In genomic region chr16:68739964-68740627, GRCh38 we compare ENCODE assay signal across 1 cellular context.
TF ChIP-seq lines count a peak whose summit lies in the region.

No MANE protein-coding gene starts in this region.

TF ChIP-seq in HepG2, 621 proteins besides CTCF, POLR2A, EP300 and RAD21 (continued from another document and continues in another):
- TF ChIP-seq GLI4 (CRISPR knock-in tag; IDR thresholded peaks at IDR 0.05; ENCODE audit: borderline replicate concordance), result 0 out of 2 replicates have a peak, but pooled peaks have one; percentile 48
- peak; percentile 53; the same call in 1 of the 2 replicates for TF ChIP-seq HNF4G (IDR thresholded peaks at IDR 0.05; ENCODE audit: borderline replicate concordance, low read depth, low read length)
- peak; percentile 41; the same call in 1 of the 2 replicates for TF ChIP-seq HNF4G (CRISPR knock-in tag; IDR thresholded peaks at IDR 0.05; ENCODE audit: borderline replicate concordance, low read depth)
- no peak for TF ChIP-seq TCF7 (IDR thresholded peaks at IDR 0.05; ENCODE audit: low read depth)
- TF ChIP-seq NR2C2 (CRISPR knock-in tag; IDR thresholded peaks at IDR 0.05; ENCODE audit: borderline replicate concordance), result peak; percentile 47; the same call in 1 of the 2 replicates
- TF ChIP-seq LBX2 (CRISPR knock-in tag; IDR thresholded peaks at IDR 0.05; ENCODE audit: borderline replicate concordance), result no peak
- TF ChIP-seq PHF5A (CRISPR knock-in tag; IDR thresholded peaks at IDR 0.05; ENCODE audit: low read depth, unreplicated experiment), result no peak
- 0 out of 2 replicates have a peak, but pooled peaks have one; percentile 39 for TF ChIP-seq ZFP36L2 (CRISPR knock-in tag; IDR thresholded peaks at IDR 0.05)
- no peak for TF ChIP-seq ZNF441 (CRISPR knock-in tag; IDR thresholded peaks at IDR 0.05; ENCODE audit: borderline replicate concordance)
- TF ChIP-seq SIN3A (IDR thresholded peaks at IDR 0.05; ENCODE audit: borderline replicate concordance, low read depth, low read length), result no peak
- TF ChIP-seq ZNF709 (CRISPR knock-in tag; IDR thresholded peaks at IDR 0.05), result no peak
- 0 out of 2 replicates have a peak, but pooled peaks have one; percentile 26 for TF ChIP-seq SATB2 (CRISPR knock-in tag; IDR thresholded peaks at IDR 0.05)
- peak; percentile 68 for TF ChIP-seq ZNF143 (CRISPR knock-in tag; IDR thresholded peaks at IDR 0.05)
- no peak for TF ChIP-seq SKI (IDR thresholded peaks at IDR 0.05; ENCODE audit: partially characterized antibody)
- TF ChIP-seq AFF4 (CRISPR knock-in tag; IDR thresholded peaks at IDR 0.05), result no peak
- TF ChIP-seq KDM2A (CRISPR knock-in tag; IDR thresholded peaks at IDR 0.05; ENCODE audit: borderline replicate concordance, low read depth), result no peak
- TF ChIP-seq ZNF704 (CRISPR knock-in tag; IDR thresholded peaks at IDR 0.05; ENCODE audit: borderline replicate concordance), result no peak
- TF ChIP-seq PAXIP1 (CRISPR knock-in tag; conservative IDR thresholded peaks at IDR 0.05), result peak; percentile 87
- TF ChIP-seq ZNF609 (CRISPR knock-in tag; IDR thresholded peaks at IDR 0.05; ENCODE audit: borderline replicate concordance), result peak; percentile 52; the same call in 1 of the 2 replicates
- TF ChIP-seq PITX1 (CRISPR knock-in tag; IDR thresholded peaks at IDR 0.05), result peak; percentile 56; the same call in 1 of the 2 replicates
- no peak for TF ChIP-seq ZFP62 (CRISPR knock-in tag; IDR thresholded peaks at IDR 0.05)
- TF ChIP-seq KDM5B (CRISPR knock-in tag; IDR thresholded peaks at IDR 0.05; ENCODE audit: borderline replicate concordance), result no peak
- TF ChIP-seq ZNF781 (CRISPR knock-in tag; IDR thresholded peaks at IDR 0.05; ENCODE audit: borderline replicate concordance, not compliant biosample characterization), result peak; percentile 29
- peak; percentile 57; the same call in 1 of the 2 replicates for TF ChIP-seq JUN (CRISPR knock-in tag; IDR thresholded peaks at IDR 0.05)
- TF ChIP-seq FOXP1 (IDR thresholded peaks at IDR 0.05), result 0 out of 2 replicates have a peak, but pooled peaks have one; percentile 18
- TF ChIP-seq FOXP1 (CRISPR knock-in tag; IDR thresholded peaks at IDR 0.05), result peak; percentile 44; the same call in 1 of the 2 replicates
- 0 out of 2 replicates have a peak, but pooled peaks have one; percentile 45 for TF ChIP-seq ZBTB26 (CRISPR knock-in tag; IDR thresholded peaks at IDR 0.05; ENCODE audit: borderline replicate concordance)
- TF ChIP-seq ZNF513 (CRISPR knock-in tag; conservative IDR thresholded peaks at IDR 0.05), result no peak
- TF ChIP-seq ISL2 (CRISPR knock-in tag; IDR thresholded peaks at IDR 0.05), result peak; percentile 75; the same call in 1 of the 2 replicates
- TF ChIP-seq HBP1 (CRISPR knock-in tag; IDR thresholded peaks at IDR 0.05; ENCODE audit: low read depth), result 0 out of 2 replicates have a peak, but pooled peaks have one; percentile 72
- peak; percentile 63; the same call in 1 of the 2 replicates for TF ChIP-seq FOXJ3 (CRISPR knock-in tag; IDR thresholded peaks at IDR 0.05; ENCODE audit: borderline replicate concordance)
- TF ChIP-seq ZNF775 (CRISPR knock-in tag; IDR thresholded peaks at IDR 0.05; ENCODE audit: borderline replicate concordance), result no peak
- TF ChIP-seq ZNF331 (CRISPR knock-in tag; IDR thresholded peaks at IDR 0.05), result 0 out of 2 replicates have a peak, but pooled peaks have one; percentile 27
- no peak for TF ChIP-seq ZNF451 (CRISPR knock-in tag; IDR thresholded peaks at IDR 0.05)
- TF ChIP-seq NFIC (IDR thresholded peaks at IDR 0.05; ENCODE audit: low read length), result peak; percentile 62; the same call in 1 of the 2 replicates
- TF ChIP-seq FOSL2 (CRISPR knock-in tag; IDR thresholded peaks at IDR 0.05), result peak; percentile 85
- 0 out of 2 replicates have a peak, but pooled peaks have one; percentile 55 for TF ChIP-seq HHEX (CRISPR knock-in tag; IDR thresholded peaks at IDR 0.05)
- peak; percentile 66 for TF ChIP-seq BCL6 (CRISPR knock-in tag; IDR thresholded peaks at IDR 0.05)
- TF ChIP-seq POLR2AphosphoS5 (IDR thresholded peaks at IDR 0.05; ENCODE audit: low read depth, low read length), result peak; percentile 37; the same call in 1 of the 2 replicates
